In genomic region chrX:64205735-64206491, GRCh38 we compare ENCODE assay signal across 8 cellular contexts. TPM values are rescaled to one million over a fixed set of nuclear protein-coding genes. Genes with fewer than 3 reads are reported as not detected.
DNase-seq lines count a peak whose midpoint lies in the region; ATAC-seq and TF ChIP-seq lines count a peak whose summit lies in the region.

No MANE protein-coding gene starts in this region.

- no peaks in the 10 kb centered on the region for H3K36me3 Mint-ChIP-seq in activated CD4-positive, alpha-beta T cell treated with anti-CD3 and anti-CD28 coated beads, Interleukin-2, amount 10 ng/mL, durations not matched to agents 24 days and 14 days (ENCODE audit: low read depth)

- H3K27ac Mint-ChIP-seq in activated CD4-positive, alpha-beta T cell treated with anti-CD3 and anti-CD28 coated beads, Interleukin-2, amount 10 ng/mL, durations not matched to agents 24 days and 14 days = peak overlapping the region; percentile 94

- peak overlapping the region; percentile 89 for H3K4me3 Mint-ChIP-seq in activated CD4-positive, alpha-beta T cell treated with anti-CD3 and anti-CD28 coated beads, Interleukin-2, amount 10 ng/mL, durations not matched to agents 24 days and 14 days

- H3K4me1 ChIP-seq in BLaER1 = peaks cover 30% of the 10 kb centered on the region
- H3K4me1 ChIP-seq in left lung = peaks cover 9 to 10% of the 10 kb centered on the region in 2 donors

- peak overlapping the region; percentile 79 for H3K9ac ChIP-seq in BLaER1

- H4K20me1 ChIP-seq in BLaER1 = peaks cover 36% of the 10 kb centered on the region

- H3K4me2 ChIP-seq in BLaER1 = peak overlapping the region; percentile 75

- H3K27ac ChIP-seq in BLaER1 = peak overlapping the region; percentile 79
- peak overlapping the region; percentile 86 to 94 for H3K27ac ChIP-seq in coronary artery
- peak overlapping the region; percentile 79 to 84 for H3K27ac ChIP-seq in left lung

- no peak for TF ChIP-seq CTCF in coronary artery (IDR thresholded peaks at IDR 0.05)
- no peak for TF ChIP-seq CTCF in left lung (IDR thresholded peaks at IDR 0.05)

- no peaks in the 10 kb centered on the region for H3K9me3 Mint-ChIP-seq in activated CD4-positive, alpha-beta T cell treated with anti-CD3 and anti-CD28 coated beads, Interleukin-2, amount 10 ng/mL, durations not matched to agents 24 days and 14 days

- peak; percentile 66 for DNase-seq in GM19238 (ENCODE audit: insufficient read length, low spot score)
- peak; percentile 68 for DNase-seq in NCI-H510A treated with DMSO at 0.1 percent for 48 hours (lab: John Stamatoyannopoulos, UW)
- peak; percentile 96 for DNase-seq in activated CD4-positive, alpha-beta T cell treated with anti-CD3 and anti-CD28 coated beads, Interleukin-2, amount 10 ng/mL, durations not matched to agents 24 days and 14 days
- peak; percentile 95 for DNase-seq in coronary artery (ENCODE audit: low spot score)
- peak; percentile 92 to 93 for DNase-seq in left lung
- peak; percentile 79 for DNase-seq in stimulated activated CD4-positive, alpha-beta T cell treated with anti-CD3 and anti-CD28 coated beads, Interleukin-2, amount 100 ng/mL, for 4 hours (ENCODE audit: low read depth)

- peaks cover 13% of the 10 kb centered on the region; the same call in 1 of the 2 replicates for H3K9me3 ChIP-seq in BLaER1
- no peaks in the 10 kb centered on the region for H3K9me3 ChIP-seq in left lung

- H3K27me3 Mint-ChIP-seq in activated CD4-positive, alpha-beta T cell treated with anti-CD3 and anti-CD28 coated beads, Interleukin-2, amount 10 ng/mL, durations not matched to agents 24 days and 14 days = no peaks in the 10 kb centered on the region

- H3K4me3 ChIP-seq in BLaER1 (peak overlapping the region; percentile 72), coronary artery (peak overlapping the region; percentile 84), left lung (peak overlapping the region; percentile 46 to 59)

- H3K36me3 ChIP-seq in BLaER1 = no peaks in the 10 kb centered on the region
- no peaks in the 10 kb centered on the region for H3K36me3 ChIP-seq in left lung

- H3K4me1 Mint-ChIP-seq in activated CD4-positive, alpha-beta T cell treated with anti-CD3 and anti-CD28 coated beads, Interleukin-2, amount 10 ng/mL, durations not matched to agents 24 days and 14 days = peaks cover 10% of the 10 kb centered on the region

- intact Hi-C loops in activated CD4-positive, alpha-beta T cell treated with anti-CD3 and anti-CD28 coated beads, Interleukin-2, amount 10 ng/mL, durations not matched to agents 24 days and 14 days (cut with micrococcal nuclease) = loop anchor here (1.0 to 10.0 kb wide), 3 partner anchors 189 to 829 kb away; partner anchors contain the start of genes MTMR8 and ZC3H12B
- intact Hi-C loops in left lung (cut with DNase I) = no loop called here

- peak; percentile 91 for ATAC-seq in HG03439 (IDR thresholded peaks at IDR 0.05; ENCODE audit: unreplicated experiment)
- ATAC-seq in left lung = peak; percentile 90

- H3K27me3 ChIP-seq in BLaER1 (peaks cover 28% of the 10 kb centered on the region; the same call in 1 of the 2 replicates), left lung (no peaks in the 10 kb centered on the region)

RNA-seq across cellular contexts. Expression of gene AMER1, which starts 0.4 kb away (rescaled TPM):
- total RNA-seq in activated CD4-positive, alpha-beta T cell treated with anti-CD3 and anti-CD28 coated beads, Interleukin-2, amount 10 ng/mL, durations not matched to agents 24 days and 14 days = 6.2 and 6.5 TPM in 2 replicates
- total RNA-seq in left lung = 1 to 10 TPM; 3.8 to 4.0 TPM

RNA-seq across cellular contexts. Expression of gene ASB12, which starts 24.5 kb away (rescaled TPM):
- not detected in 2 replicates for total RNA-seq in activated CD4-positive, alpha-beta T cell treated with anti-CD3 and anti-CD28 coated beads, Interleukin-2, amount 10 ng/mL, durations not matched to agents 24 days and 14 days
- total RNA-seq in left lung = under 1 TPM in 1 of 2 donors, not detected in 1; 0.20 TPM

Comparison
In these comparisons a context has a peak if more than half of its experiments do, and no peak if none do; other contexts are left out.
1. Peak in every context shown above with its lines: DNase-seq, ATAC-seq, H3K4me3 ChIP-seq and H3K27ac ChIP-seq.